In genomic region chr5:152007556-152007955, GRCh38 we compare ENCODE assay signal across 16 cellular contexts.
"Had no signal": no experiment of that assay in that cellular context is flagged by ENCODE, and none has a peak within 500 bp of the region (broad histone marks: within the 10 kb centered on the region; RNA-seq: fewer than 3 reads in every experiment).

No MANE protein-coding gene starts in this region.

- H3K27ac ChIP-seq: dorsolateral prefrontal cortex, foreskin keratinocyte, left ventricle myocardium inferior, parathyroid adenoma, tibial artery had no signal

- DNase-seq: activated CD4-positive, alpha-beta T cell treated with anti-CD3 and anti-CD28 coated beads for 1 hour; activated CD4-positive, alpha-beta T cell treated with anti-CD3 and anti-CD28 coated beads, Interleukin-2, amount 50 U/mL, for 48 hours; activated CD8-positive, alpha-beta memory T cell treated with anti-CD3 and anti-CD28 coated beads, Interleukin-2, amount 10 ng/mL, durations not matched to agents 7 days and 5 days; activated effector memory CD4-positive, alpha-beta T cell treated with anti-CD3 and anti-CD28 coated beads, Interleukin-2, amount 50 U/mL, for 16 hours; activated T-cell treated with anti-CD3 and anti-CD28 coated beads, Interleukin-2, amount 50 U/mL, for 24 hours; amygdala; dorsolateral prefrontal cortex; foreskin keratinocyte; head of caudate nucleus; kidney; left ventricle myocardium inferior; small intestine; T-helper 9 cell; tibial artery had no signal

- ATAC-seq: activated CD8-positive, alpha-beta memory T cell treated with anti-CD3 and anti-CD28 coated beads, Interleukin-2, amount 10 ng/mL, durations not matched to agents 7 days and 5 days; activated naive CD4-positive, alpha-beta T cell treated with anti-CD3 and anti-CD28 coated beads, Interleukin-2, amount 50 U/mL, for 72 hours; foreskin keratinocyte had no signal

- H3K27me3 ChIP-seq: dorsolateral prefrontal cortex, foreskin keratinocyte, tibial artery had no signal

- H3K4me1 ChIP-seq: foreskin keratinocyte, left ventricle myocardium inferior, tibial artery had no signal

- H3K4me3 ChIP-seq: dorsolateral prefrontal cortex, left ventricle myocardium inferior, tibial artery had no signal

- H3K9ac ChIP-seq: parathyroid adenoma had no signal

- H3K36me3 ChIP-seq: left ventricle myocardium inferior, tibial artery had no signal

- H3K9me3 ChIP-seq: tibial artery had no signal

- H2AFZ ChIP-seq: parathyroid adenoma had no signal
